ENCODE assay signal across 37 cellular contexts in genomic region chr1:2150836-2151235, GRCh38. TPM values are rescaled to one million over a fixed set of nuclear protein-coding genes. Genes with fewer than 3 reads are reported as not detected.
DNase-seq lines count a peak whose midpoint lies in the region; ATAC-seq, FAIRE-seq and TF ChIP-seq lines count a peak whose summit lies in the region.
"Had no signal": no experiment of that assay in that cellular context is flagged by ENCODE, and none has a peak within 500 bp of the region (broad histone marks: within the 10 kb centered on the region; RNA-seq: fewer than 3 reads in every experiment).

No MANE protein-coding gene starts in this region.

- peaks cover 21% of the 10 kb centered on the region for H3K4me1 Mint-ChIP-seq in CD4-positive, alpha-beta T cell (ENCODE audit: low read depth)
- H3K4me1 Mint-ChIP-seq: brain, WTC11 had no signal

- peaks cover 3% of the 10 kb centered on the region; the same call in 1 of the 2 replicates for H4K20me1 ChIP-seq in HepG2 (ENCODE audit: insufficient read depth, low read length)

- BruUV-seq in HepG2 (replicated peaks; lab: Mats Ljungman, UMichigan): no TSS peak

- no peak overlapping the region for H3K4me3 ChIP-seq in lower lobe of right lung
- no peak overlapping the region for H3K4me3 ChIP-seq in gastroesophageal sphincter
- H3K4me3 ChIP-seq in HepG2 (replicated peaks in 1 of 3; ENCODE audit: insufficient read depth in 1 of 3, low read depth in 2 of 3, low read length in 3 of 3): no peak overlapping the region
- H3K4me3 ChIP-seq: dorsolateral prefrontal cortex, GM12878, MG63, Peyer's patch, SJCRH30, smooth muscle cell, testis, uterus had no signal

- TF ChIP-seq RAD21 in HepG2 (CRISPR knock-in tag; IDR thresholded peaks at IDR 0.05): no peak

- no peak overlapping the region for H3K27ac ChIP-seq in CD4-positive, alpha-beta T cell (ENCODE audit: low read depth, low read length)
- H3K27ac ChIP-seq in lower lobe of right lung (peak overlapping the region; percentile 58), gastroesophageal sphincter (no peak overlapping the region), HepG2 (ENCODE audit: extremely low read length, insufficient read depth, low read length) (no peak overlapping the region)
- H3K27ac ChIP-seq: KMS-11, Peyer's patch, SJCRH30, testis, uterus had no signal

- WGBS in gastroesophageal sphincter (ENCODE audit: low coverage in 1 of 2), 2 donors: 79 to 83% methylated on average over 9 to 15 of the region's 18 CpGs
- 94% methylated on average over 17 of the region's 18 CpGs for WGBS in HepG2 (ENCODE audit: low lambda C conversion rate)

- H3K36me3 Mint-ChIP-seq in CD4-positive, alpha-beta T cell (ENCODE audit: low read depth): peaks cover 13% of the 10 kb centered on the region

- FAIRE-seq in HepG2 (lab: Jason Lieb, UNC): no peak
- FAIRE-seq: GM12878 had no signal

- TF ChIP-seq POLR2A in gastroesophageal sphincter (IDR thresholded peaks at IDR 0.05): no peak
- no peak for TF ChIP-seq POLR2A in HepG2 (IDR thresholded peaks at IDR 0.05; ENCODE audit: insufficient read depth in 1 of 2, low read depth in 2 of 2, low read length in 2 of 2)

- H3K79me2 ChIP-seq in HepG2 (ENCODE audit: insufficient read depth, low read length): peaks cover 7% of the 10 kb centered on the region

- H3K27ac Mint-ChIP-seq in CD4-positive, alpha-beta T cell: peak overlapping the region; percentile 92
- H3K27ac Mint-ChIP-seq: activated T-cell treated with anti-CD3 and anti-CD28 coated beads, Interleukin-2, amount 50 U/mL, for 72 hours; brain; nephron progenitor cell; stimulated activated naive CD8-positive, alpha-beta T cell treated with anti-CD3 and anti-CD28 coated beads, Interleukin-15, Interleukin-2, amounts not matched to agents 100 ng/mL and 50 ng/mL, for 24 hours; WTC11 had no signal

- no peak overlapping the region for H3K9ac ChIP-seq in HepG2 (ENCODE audit: insufficient read depth, low read depth, low read length)
- H3K9ac ChIP-seq: KMS-11 had no signal

- CTCF ChIA-PET in CD4-positive, alpha-beta T cell (lab: Charles Lee): interaction anchor here (1.7 to 2.7 kb wide), 2 partner anchors 11 to 23 kb away, joined by 8 to 10 read pairs; no protein-coding TSS in a partner anchor
- CTCF ChIA-PET in HepG2 (lab: Yijun Ruan, JAX; ENCODE audit: low intra/inter-chr PET ratio, low total read pairs): no interaction called here

- H3K4me3 Mint-ChIP-seq in CD4-positive, alpha-beta T cell: no peak overlapping the region
- H3K4me3 Mint-ChIP-seq: activated T-cell treated with anti-CD3 and anti-CD28 coated beads, Interleukin-2, amount 50 U/mL, for 72 hours; brain; nephron progenitor cell; stimulated activated naive CD8-positive, alpha-beta T cell treated with anti-CD3 and anti-CD28 coated beads, Interleukin-15, Interleukin-2, amounts not matched to agents 100 ng/mL and 50 ng/mL, for 24 hours; WTC11 had no signal

- H3K9me3 Mint-ChIP-seq in CD4-positive, alpha-beta T cell: no peaks in the 10 kb centered on the region
- H3K9me3 Mint-ChIP-seq: brain, nephron progenitor cell had no signal

- intact Hi-C loops in CD4-positive, alpha-beta T cell (cut with DNase I, micrococcal nuclease): no loop called here
- intact Hi-C loops in lower lobe of right lung (cut with DNase I) (no loop called here), HepG2 (cut with micrococcal nuclease; ENCODE audit: unreplicated experiment) (no loop called here)

- H3K4me1 ChIP-seq in lower lobe of right lung: peaks cover 9% of the 10 kb centered on the region
- H3K4me1 ChIP-seq in gastroesophageal sphincter: no peaks in the 10 kb centered on the region
- no peaks in the 10 kb centered on the region for H3K4me1 ChIP-seq in HepG2 (ENCODE audit: insufficient read depth, low read length)
- H3K4me1 ChIP-seq: Peyer's patch, SJCRH30, testis, uterus had no signal

- no peak for ATAC-seq in CD4-positive, alpha-beta T cell (ENCODE audit: poor library complexity)
- ATAC-seq in lower lobe of right lung (peak in 1 of 2 donors; percentile 39), gastroesophageal sphincter (no peak), HepG2 (no peak)
- ATAC-seq: activated T-cell treated with anti-CD3 and anti-CD28 coated beads, Interleukin-2, amount 50 U/mL, for 72 hours; GM12878; WTC11 had no signal

- POLR2A ChIA-PET in CD4-positive, alpha-beta T cell (lab: Charles Lee): interaction anchor here (2.2 kb wide), 1 partner anchor 240 kb away, joined by 5 read pairs; the partner anchor contains the start of gene MORN1
- POLR2A ChIA-PET in HepG2 (lab: Yijun Ruan, JAX): interaction anchor here (1.3 kb wide), 1 partner anchor 13 kb away, joined by 3 read pairs; no protein-coding TSS in a partner anchor

- no peaks in the 10 kb centered on the region for H3K27me3 Mint-ChIP-seq in CD4-positive, alpha-beta T cell
- H3K27me3 Mint-ChIP-seq: CD4-positive, CD25-positive, alpha-beta regulatory T cell; stimulated activated naive CD8-positive, alpha-beta T cell treated with anti-CD3 and anti-CD28 coated beads, Interleukin-15, Interleukin-2, amounts not matched to agents 100 ng/mL and 50 ng/mL, for 24 hours had no signal

- H3K9me3 ChIP-seq in CD4-positive, alpha-beta T cell (ENCODE audit: control insufficient read depth, low read length): no peaks in the 10 kb centered on the region
- H3K9me3 ChIP-seq in lower lobe of right lung: no peaks in the 10 kb centered on the region
- no peaks in the 10 kb centered on the region for H3K9me3 ChIP-seq in gastroesophageal sphincter
- no peaks in the 10 kb centered on the region for H3K9me3 ChIP-seq in HepG2 (ENCODE audit: low read length)
- H3K9me3 ChIP-seq: MG63, Peyer's patch, SJCRH30, testis, uterus had no signal

- H3K36me3 ChIP-seq in lower lobe of right lung: peaks cover 50% of the 10 kb centered on the region
- no peaks in the 10 kb centered on the region for H3K36me3 ChIP-seq in gastroesophageal sphincter
- peaks cover 30 to 80% of the 10 kb centered on the region in 2 experiments for H3K36me3 ChIP-seq in HepG2 (replicated peaks in 1 of 2; ENCODE audit: control insufficient read depth in 1 of 2, insufficient read depth in 2 of 2, low read length in 2 of 2)
- H3K36me3 ChIP-seq: MG63, SJCRH30, uterus had no signal

- no peaks in the 10 kb centered on the region for H3K27me3 ChIP-seq in CD4-positive, alpha-beta T cell (ENCODE audit: control insufficient read depth, insufficient read depth, low read length)
- H3K27me3 ChIP-seq in lower lobe of right lung (ENCODE audit: low read depth): no peaks in the 10 kb centered on the region
- H3K27me3 ChIP-seq in gastroesophageal sphincter: no peaks in the 10 kb centered on the region
- H3K27me3 ChIP-seq in HepG2 (ENCODE audit: control insufficient read depth in 1 of 2, insufficient read depth in 2 of 2, low read length in 2 of 2): no peaks in the 10 kb centered on the region
- H3K27me3 ChIP-seq: dorsolateral prefrontal cortex, MG63, Peyer's patch, testis, uterus had no signal

- in situ Hi-C loops in HepG2 (cut with HindIII; ENCODE audit: extremely low pct_ligation_motif_present, low pct_unique_long_range_greater_than_20kb): no loop called here

- TF ChIP-seq EP300 in gastroesophageal sphincter (IDR thresholded peaks at IDR 0.05): no peak
- TF ChIP-seq EP300 in HepG2 (IDR thresholded peaks at IDR 0.05; ENCODE audit: low read depth in 2 of 2, low read length in 2 of 2): no peak
- no peak for TF ChIP-seq EP300 in HepG2 (CRISPR knock-in tag; IDR thresholded peaks at IDR 0.05; ENCODE audit: borderline replicate concordance)

- no peak overlapping the region for H2AFZ ChIP-seq in HepG2 (ENCODE audit: low read length)

- TF ChIP-seq CTCF in CD4-positive, alpha-beta T cell (IDR thresholded peaks at IDR 0.05): no peak
- TF ChIP-seq CTCF in lower lobe of right lung (IDR thresholded peaks at IDR 0.05) (no peak), gastroesophageal sphincter (IDR thresholded peaks at IDR 0.05) (no peak), HepG2 (CRISPR knock-in tag; IDR thresholded peaks at IDR 0.05) (no peak)

- no peak overlapping the region for H3K4me2 ChIP-seq in HepG2 (ENCODE audit: low read depth, low read length)
- H3K4me2 ChIP-seq: KMS-11 had no signal

- peak; percentile 72 for DNase-seq in SKM-1 treated with dmso at 0.1 percent for 144 hours (lab: John Stamatoyannopoulos, UW; ENCODE audit: unreplicated experiment)
- no peak for DNase-seq in SKM-1 (lab: John Stamatoyannopoulos, UW; ENCODE audit: unreplicated experiment)
- DNase-seq in CD4-positive, alpha-beta T cell: no peak
- DNase-seq in NOMO-1 treated with DMSO at 0.1 percent for 48 hours (lab: John Stamatoyannopoulos, UW; ENCODE audit: unreplicated experiment): peak; percentile 78
- no peak for DNase-seq in lower lobe of right lung
- no peak for DNase-seq in DMS79 treated with DMSO at 0.1 percent for 48 hours (lab: John Stamatoyannopoulos, UW)
- DNase-seq in HepG2 (ENCODE audit: low spot score): no peak
- DNase-seq: 8988T; activated CD4-positive, alpha-beta T cell treated with anti-CD3 and anti-CD28 coated beads, Interleukin-2, amount 50 U/mL, for 1 hour; activated naive CD4-positive, alpha-beta T cell treated with Interleukin-2 at 50 U/mL for 16 hours; activated T-cell treated with anti-CD3 and anti-CD28 coated beads, Interleukin-2, amount 50 U/mL, for 72 hours; amniotic stem cell; CD4-positive, CD25-positive, alpha-beta regulatory T cell; dorsolateral prefrontal cortex; EL; foreskin melanocyte; H7; kidney glomerular epithelial cell; MG63; NCI-H1436; NCI-H2081 treated with DMSO at 0.1 percent for 48 hours; NCI-H2227 treated with DMSO at 0.1 percent for 48 hours; NCI-H526 treated with DMSO at 0.1 percent for 48 hours; nephron progenitor cell; NK-92 treated with Interleukin-12 subunit alpha and Interleukin-12 subunit beta, amount 100 ng/mL, for 24 hours; Peyer's patch; SJCRH30; stimulated activated CD4-positive, alpha-beta T cell treated with anti-CD3 and anti-CD28 coated beads, Interleukin-2, amount 100 ng/mL, for 24 hours; testis; uterus had no signal

RNA-seq across cellular contexts. Expression of gene FAAP20, which starts 43.7 kb away (rescaled TPM):
- 10 to 100 TPM; 51.7 to 53.1 TPM for total RNA-seq in CD4-positive, alpha-beta T cell
- total RNA-seq in lower lobe of right lung (50.9 TPM), gastroesophageal sphincter (10 to 100 TPM; 25.8 to 51.1 (median 43.3) TPM), HepG2 (2016; rRNA removed; fragmentation: Illumina TruSeq; extraction: Trizol) (10.4 and 10.8 TPM in 2 replicates)
- 25.8 and 31.3 TPM in 2 replicates for total RNA-seq in HepG2 (2016; cell fraction: cytosol; rRNA removed; fragmentation: Illumina TruSeq; extraction: Trizol; ENCODE audit: low read depth)
- total RNA-seq in HepG2 (2016; cell fraction: insoluble cytoplasmic fraction; rRNA removed; fragmentation: Illumina TruSeq; extraction: Trizol): 9.1 and 10.5 TPM in 2 replicates
- total RNA-seq in HepG2 (2016; cell fraction: membrane; rRNA removed; fragmentation: Illumina TruSeq; extraction: Trizol): 30.5 and 36.7 TPM in 2 replicates
- 7.4 and 9.0 TPM in 2 replicates for total RNA-seq in HepG2 (2016; cell fraction: nucleus; rRNA removed; fragmentation: Illumina TruSeq; extraction: Trizol)
- polyA plus RNA-seq in HepG2 (2011; rRNA removed): 9.6 and 14.4 TPM in 2 replicates
- 8.7 and 21.7 TPM in 2 replicates for polyA plus RNA-seq in HepG2 (2011; cell fraction: cytosol; rRNA removed)
- 37.4 and 44.6 TPM in 2 replicates for polyA plus RNA-seq in HepG2 (2011; cell fraction: nucleus; rRNA removed)
- polyA plus RNA-seq in HepG2 (2012): 24.2 and 24.5 TPM in 2 replicates
- 237 and 239 TPM in 2 replicates for polyA plus RNA-seq in HepG2 (2016; cell fraction: cytosol; fragmentation: Illumina TruSeq; extraction: Trizol; ENCODE audit: low read depth)
- 38.7 and 46.2 TPM in 2 replicates for polyA plus RNA-seq in HepG2 (2016; cell fraction: insoluble cytoplasmic fraction; fragmentation: Illumina TruSeq; extraction: Trizol; ENCODE audit: low read depth)
- 156 and 163 TPM in 2 replicates for polyA plus RNA-seq in HepG2 (2016; cell fraction: membrane; fragmentation: Illumina TruSeq; extraction: Trizol; ENCODE audit: low read depth)
- polyA plus RNA-seq in HepG2 (2016; cell fraction: nucleus; fragmentation: Illumina TruSeq; extraction: Trizol; ENCODE audit: insufficient read depth, low read depth): 44.5 and 50.9 TPM in 2 replicates
- polyA minus RNA-seq in HepG2 (2011; rRNA and poly(A)+ RNA removed; ENCODE audit: low replicate concordance): 3.5 and 6.2 TPM in 2 replicates
- polyA minus RNA-seq in HepG2 (2011; cell fraction: cytosol; rRNA and poly(A)+ RNA removed): 5.6 and 7.3 TPM in 2 replicates
- polyA minus RNA-seq in HepG2 (2011; cell fraction: nucleus; rRNA and poly(A)+ RNA removed): 6.3 and 6.6 TPM in 2 replicates

Comparison
In these comparisons a context has a peak if more than half of its experiments do, and no peak if none do; other contexts are left out.
1. DNase-seq: peak in SKM-1 treated with dmso at 0.1 percent for 144 hours (single experiment) and NOMO-1 treated with DMSO at 0.1 percent for 48 hours (single experiment); none in SKM-1 (single experiment), CD4-positive, alpha-beta T cell (0 of 10), lower lobe of right lung (single experiment), DMS79 treated with DMSO at 0.1 percent for 48 hours (single experiment) and HepG2 (single experiment).